In the genomic region with DNA sequence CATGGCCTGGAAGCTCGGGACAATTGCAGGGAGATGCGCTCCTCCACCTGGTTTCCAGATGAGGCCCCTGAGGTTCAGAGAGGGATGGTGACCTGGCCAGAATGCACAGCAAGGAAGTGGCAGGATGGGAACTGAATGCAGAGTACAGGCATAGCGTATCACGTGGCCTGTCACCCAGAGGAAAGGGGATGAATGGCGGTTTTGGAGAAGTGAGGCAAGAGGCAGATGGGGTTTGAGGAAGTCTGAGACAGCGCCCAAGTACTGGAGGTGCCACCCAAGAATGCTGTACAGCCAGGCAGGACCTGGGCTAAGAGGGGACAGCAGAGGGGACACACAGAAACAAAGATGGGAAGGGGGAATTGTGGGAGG, we compare ENCODE assay signal across 1 cellular context.
TF ChIP-seq lines count a peak whose summit lies in the region.

No MANE protein-coding gene starts in this region.

TF ChIP-seq in H1, 55 proteins besides CTCF, POLR2A, EP300 and RAD21:
- TF ChIP-seq, protein P1, sequence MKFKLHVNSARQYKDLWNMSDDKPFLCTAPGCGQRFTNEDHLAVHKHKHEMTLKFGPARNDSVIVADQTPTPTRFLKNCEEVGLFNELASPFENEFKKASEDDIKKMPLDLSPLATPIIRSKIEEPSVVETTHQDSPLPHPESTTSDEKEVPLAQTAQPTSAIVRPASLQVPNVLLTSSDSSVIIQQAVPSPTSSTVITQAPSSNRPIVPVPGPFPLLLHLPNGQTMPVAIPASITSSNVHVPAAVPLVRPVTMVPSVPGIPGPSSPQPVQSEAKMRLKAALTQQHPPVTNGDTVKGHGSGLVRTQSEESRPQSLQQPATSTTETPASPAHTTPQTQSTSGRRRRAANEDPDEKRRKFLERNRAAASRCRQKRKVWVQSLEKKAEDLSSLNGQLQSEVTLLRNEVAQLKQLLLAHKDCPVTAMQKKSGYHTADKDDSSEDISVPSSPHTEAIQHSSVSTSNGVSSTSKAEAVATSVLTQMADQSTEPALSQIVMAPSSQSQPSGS (IDR thresholded peaks at IDR 0.05; ENCODE audit: low read length) = no peak
- no peak for TF ChIP-seq POLR2AphosphoS5 (IDR thresholded peaks at IDR 0.05; ENCODE audit: low read depth, low read length)
TF ChIP-seq in H1: peak in this region for 0.
